ENCODE assay signal across 35 cellular contexts in the genomic region with DNA sequence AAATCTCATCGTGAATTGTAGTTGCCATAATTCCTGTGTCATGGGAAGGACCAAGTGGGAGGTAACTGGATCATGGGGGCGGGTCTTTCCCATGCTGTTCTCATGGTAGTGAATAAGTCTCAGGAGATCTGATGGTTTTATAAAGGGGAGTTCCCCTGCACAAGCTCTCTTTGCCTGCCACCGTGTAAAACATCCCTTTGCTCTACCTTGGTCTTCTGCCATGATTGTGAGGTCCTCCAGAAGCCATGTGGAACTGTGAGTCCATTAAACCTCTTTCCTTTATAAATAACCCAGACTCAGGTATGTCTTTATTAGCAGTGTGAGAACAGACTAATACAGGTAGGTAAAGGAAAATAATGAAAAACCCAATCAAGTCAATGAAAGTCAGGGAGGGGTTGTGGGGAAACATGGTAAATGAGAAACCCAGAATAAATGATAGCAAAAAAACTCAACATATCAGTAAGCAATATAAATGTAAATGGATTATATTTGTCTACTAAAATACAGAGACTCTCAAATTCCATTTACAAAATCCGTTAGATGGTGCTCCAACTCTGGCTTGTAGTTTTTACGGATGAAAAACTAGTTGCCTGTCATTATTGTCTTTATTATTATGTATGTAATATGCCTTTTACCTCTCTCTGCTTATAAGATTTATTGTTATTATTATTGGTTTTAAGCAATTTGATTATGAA.
"Had no signal": no experiment of that assay in that cellular context is flagged by ENCODE, and none has a peak within 500 bp of the region (broad histone marks: within the 10 kb centered on the region; RNA-seq: fewer than 3 reads in every experiment).

No MANE protein-coding gene starts in this region.

- H3K4me3 ChIP-seq: MG63 had no signal

- DNase-seq: Karpas-422, Kasumi-1, MG63, MM.1S, MV-4-11, NCI-H1048, NCI-H1092, NCI-H1092 treated with DMSO at 0.1 percent for 48 hours, NCI-H1105, NCI-H1105 treated with DMSO at 0.1 percent for 48 hours, NCI-H1417, NCI-H1417 treated with DMSO at 0.1 percent for 48 hours, NCI-H1436, NCI-H1436 treated with DMSO at 0.1 percent for 48 hours, NCI-H146, NCI-H1694, NCI-H1694 treated with DMSO at 0.1 percent for 48 hours, NCI-H187, NCI-H187 treated with DMSO at 0.1 percent for 48 hours, NCI-H1930, NCI-H2029, NCI-H2029 treated with DMSO at 0.1 percent for 48 hours, NCI-H2081, NCI-H2081 treated with DMSO at 0.1 percent for 48 hours, NCI-H2107, NCI-H2171, NCI-H2171 treated with DMSO at 0.1 percent for 48 hours, NCI-H2227 treated with DMSO at 0.1 percent for 48 hours, NCI-H226, NCI-H345, NCI-H446, NCI-H446 treated with DMSO at 0.1 percent for 48 hours, NCI-H510A, NCI-H510A treated with DMSO at 0.1 percent for 48 hours, NCI-H524 had no signal

- H3K27me3 ChIP-seq: MG63 had no signal

- H3K36me3 ChIP-seq: MG63 had no signal
